8 cellular contexts compared by ENCODE assay signal in the genomic region with DNA sequence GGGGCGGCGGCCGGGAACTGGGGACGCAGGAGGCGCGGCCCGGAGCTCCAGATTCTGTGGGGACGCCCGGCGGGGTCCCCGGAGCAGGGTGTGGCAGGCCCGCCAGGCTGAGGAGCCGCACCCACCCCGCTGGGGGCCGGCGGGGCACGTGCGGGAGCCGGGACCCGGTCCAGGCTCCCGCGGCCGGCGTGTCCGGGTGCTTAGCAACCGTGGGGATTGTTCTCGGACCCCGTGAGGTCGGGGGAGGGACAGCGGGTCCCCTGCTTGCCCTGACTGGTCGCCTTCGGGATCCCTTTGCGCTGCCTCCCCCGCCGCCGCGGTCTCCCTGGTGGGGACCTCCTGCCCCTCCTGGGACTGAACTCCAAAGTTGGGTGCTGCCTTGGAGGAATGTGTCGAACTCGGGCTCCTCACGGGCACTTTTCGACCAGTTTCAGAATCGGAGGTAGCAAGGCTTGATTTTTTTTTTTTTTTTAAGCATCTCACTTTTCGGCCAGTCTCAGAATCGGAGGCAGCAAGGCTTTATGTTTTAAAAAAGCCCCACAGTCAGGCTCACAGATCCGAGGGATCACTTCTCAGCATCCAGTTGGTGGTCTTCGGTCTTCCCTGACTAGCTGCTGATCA.
DNase-seq lines count a peak whose midpoint lies in the region; ATAC-seq lines count a peak whose summit lies in the region.

No MANE protein-coding gene starts in this region.

- in situ Hi-C loops in T47D (cut with HindIII; ENCODE audit: low pct_unique_long_range_greater_than_20kb, low sequenced_read_pairs) = no loop called here

- peak overlapping the region; percentile 82 for H3K4me3 ChIP-seq in iPS-20b (ENCODE audit: low read length)
- H3K4me3 ChIP-seq in skin epidermis = peak overlapping the region; percentile 54 to 100 (median 95)

- H3K9ac ChIP-seq in iPS-20b (ENCODE audit: low read depth, low read length) = peak overlapping the region; percentile 75; the same call in 1 of the 2 replicates

- H3K27ac ChIP-seq in iPS-20b (ENCODE audit: low read length) (peak overlapping the region; percentile 83), skin epidermis (peak overlapping the region; percentile 67 to 99 (median 92))

- peak; percentile 20 for DNase-seq in COLO829 (ENCODE audit: low spot score)
- peak; percentile 36 for DNase-seq in SW480 (ENCODE audit: low spot score)
- peak; percentile 11 to 33 for DNase-seq in T47D (ENCODE audit: low read depth in 1 of 2, low spot score in 1 of 2)
- DNase-seq in NCI-H446 treated with DMSO at 0.1 percent for 48 hours (lab: John Stamatoyannopoulos, UW) = no peak

- H3K4me1 ChIP-seq in iPS-20b (ENCODE audit: insufficient read depth, low read length) = no peaks in the 10 kb centered on the region

- peaks cover 6% of the 10 kb centered on the region; the same call in 1 of the 2 replicates for H3K27me3 ChIP-seq in iPS-20b (ENCODE audit: insufficient read depth, low read length)

- H3K9me3 ChIP-seq in iPS-20b (ENCODE audit: insufficient read depth, low read depth, low read length) = no peaks in the 10 kb centered on the region

- ATAC-seq in GM19452 (IDR thresholded peaks at IDR 0.05; ENCODE audit: unreplicated experiment) = peak; percentile 27
- ATAC-seq in HG03520 (IDR thresholded peaks at IDR 0.05; ENCODE audit: unreplicated experiment) = peak; percentile 29

- peaks cover 5% of the 10 kb centered on the region; the same call in 1 of the 2 replicates for H3K36me3 ChIP-seq in iPS-20b (ENCODE audit: insufficient read depth, low read depth, low read length)
